Comparison of ENCODE assay signal across 9 cellular contexts in the genomic region with DNA sequence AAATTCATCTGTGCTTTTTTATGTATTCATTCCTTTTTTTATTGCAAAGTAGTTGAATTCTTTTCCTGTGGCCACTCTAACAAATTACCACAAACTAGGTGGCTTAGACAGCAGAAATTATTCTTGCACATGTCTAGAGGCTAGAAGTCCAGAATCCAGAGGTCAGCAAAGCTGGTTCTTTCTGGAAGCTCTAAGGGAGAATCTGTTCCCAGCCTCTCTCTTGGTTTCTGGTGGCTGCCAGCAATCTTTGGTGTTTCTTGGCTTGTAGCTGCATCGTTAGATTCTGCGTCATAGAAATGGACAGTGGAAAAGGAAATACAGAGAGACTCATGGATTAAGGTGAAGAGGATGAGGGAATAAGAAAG. TPM values are rescaled to one million over a fixed set of nuclear protein-coding genes. Genes with fewer than 3 reads are reported as not detected.
DNase-seq lines count a peak whose midpoint lies in the region; FAIRE-seq and TF ChIP-seq lines count a peak whose summit lies in the region.
"Had no signal": no experiment of that assay in that cellular context is flagged by ENCODE, and none has a peak within 500 bp of the region (broad histone marks: within the 10 kb centered on the region; RNA-seq: fewer than 3 reads in every experiment).

No MANE protein-coding gene starts in this region.

- H3K4me3 ChIP-seq in mammary epithelial cell (replicated peaks in 1 of 3; ENCODE audit: insufficient read depth in 1 of 3, low read depth in 2 of 3, low read length in 3 of 3) (no peak overlapping the region), tibial artery (no peak overlapping the region)

- FAIRE-seq in H54 (lab: Jason Lieb, UNC), result no peak
- FAIRE-seq: frontal cortex had no signal

- no peaks in the 10 kb centered on the region for H3K79me2 ChIP-seq in mammary epithelial cell (ENCODE audit: insufficient read depth, low read length)

- H3K4me2 ChIP-seq in mammary epithelial cell (ENCODE audit: insufficient read depth, low read depth, low read length), result no peak overlapping the region

- WGBS in mammary epithelial cell (ENCODE audit: low coverage, missing lambda C conversion rate), result 0% methylated on average over 2 of the region's 2 CpGs

- peak overlapping the region; percentile 33 for H2AFZ ChIP-seq in mammary epithelial cell (ENCODE audit: low read depth, low read length)

- dilution Hi-C loops in mammary epithelial cell (cut with HindIII; ENCODE audit: low sequenced_read_pairs), result no loop called here

- peak; percentile 21 for DNase-seq in H54 (ENCODE audit: insufficient read length, low spot score)
- DNase-seq in mammary epithelial cell, result peak; percentile 75
- DNase-seq in kidney tubule cell (ENCODE audit: low spot score), result peak; percentile 61
- DNase-seq in tibial artery, result peak; percentile 37 to 68
- DNase-seq in NCI-H146 (lab: John Stamatoyannopoulos, UW), result no peak
- DNase-seq in COR-L47 (lab: John Stamatoyannopoulos, UW), result no peak
- DNase-seq in activated gamma-delta T cell (lab: John Stamatoyannopoulos, UW), result no peak

- H3K9me3 ChIP-seq in mammary epithelial cell (replicated peaks; ENCODE audit: insufficient read depth, low read length) (no peaks in the 10 kb centered on the region), tibial artery (no peaks in the 10 kb centered on the region)

- no peak overlapping the region for H3K27ac ChIP-seq in mammary epithelial cell (ENCODE audit: insufficient read depth, low read depth, low read length)
- peak overlapping the region; percentile 52 to 77 for H3K27ac ChIP-seq in tibial artery

- CTCF ChIA-PET in mammary epithelial cell (lab: Charles Lee; ENCODE audit: low non-redundant PET), result no interaction called here

- BruUV-seq in mammary epithelial cell (replicated peaks; lab: Mats Ljungman, UMichigan), result no TSS peak

- H4K20me1 ChIP-seq in mammary epithelial cell (ENCODE audit: insufficient read depth, low read length), result no peaks in the 10 kb centered on the region

- in situ Hi-C loops in mammary epithelial cell (cut with MboI; ENCODE audit: low sequenced_read_pairs in 2 of 2), result no loop called here

- TF ChIP-seq CTCF in mammary epithelial cell (conservative IDR thresholded peaks at IDR 0.05 in 1 of 2, IDR thresholded peaks at IDR 0.05 in 1 of 2; ENCODE audit: extremely low read depth in 1 of 2, insufficient read depth in 1 of 2, low read depth in 1 of 2, low read length in 2 of 2) (no peak), tibial artery (IDR thresholded peaks at IDR 0.05) (no peak)

- intact Hi-C loops in mammary epithelial cell (cut with micrococcal nuclease), result loop anchor here (10.0 kb wide), 1 partner anchor 271 kb away; a partner anchor contains a TSS
- intact Hi-C loops in tibial artery (cut with DNase I; ENCODE audit: low total_unique reads), result no loop called here

- H3K27me3 ChIP-seq in mammary epithelial cell (ENCODE audit: insufficient read depth, low read length) (no peaks in the 10 kb centered on the region), tibial artery (no peaks in the 10 kb centered on the region)

- H3K9ac ChIP-seq in mammary epithelial cell (ENCODE audit: insufficient read depth, low read length), result no peak overlapping the region

- H3K36me3 ChIP-seq in mammary epithelial cell (ENCODE audit: insufficient read depth, low read length), result no peaks in the 10 kb centered on the region
- H3K36me3 ChIP-seq in tibial artery, result no peaks in the 10 kb centered on the region

- H3K4me1 ChIP-seq in mammary epithelial cell (ENCODE audit: insufficient read depth, low read length), result peaks cover 28% of the 10 kb centered on the region
- peaks cover 0 to 36% (median 13%) of the 10 kb centered on the region in 4 donors for H3K4me1 ChIP-seq in tibial artery

- TF ChIP-seq POLR2A in H54 (IDR thresholded peaks at IDR 0.05; ENCODE audit: low read depth, low read length), result no peak

RNA-seq across cellular contexts. Expression of a gene that starts 39.3 kb away (rescaled TPM):
- total RNA-seq in mammary epithelial cell, result under 1 TPM in 1 of 2 donors, not detected in 1; 0.50 TPM
- not detected for polyA plus RNA-seq in mammary epithelial cell
- polyA minus RNA-seq in mammary epithelial cell, result not detected
- total RNA-seq: frontal cortex; T-helper 2 cell treated with Interferon-gamma antibody and Interleukin-4, amounts not matched to agents 100 ng/mL and 5 ng/mL, for 36 hours had no signal

RNA-seq across cellular contexts. Expression of a gene that starts 53.1 kb away (rescaled TPM):
- 10 to 100 TPM; 27.2 to 30.4 TPM for total RNA-seq in mammary epithelial cell
- 28.4 TPM for polyA plus RNA-seq in mammary epithelial cell
- not detected for polyA minus RNA-seq in mammary epithelial cell

Comparison
In these comparisons a context has a peak if more than half of its experiments do, and no peak if none do; other contexts are left out.
1. DNase-seq: peak in H54 (single experiment), mammary epithelial cell (single experiment), kidney tubule cell (single experiment) and tibial artery (2 of 2); none in NCI-H146 (single experiment), COR-L47 (single experiment) and activated gamma-delta T cell (single experiment).